Comparison of ENCODE assay signal across 8 cellular contexts in genomic region chr2:71614976-71615768, GRCh38.
DNase-seq lines count a peak whose midpoint lies in the region; ATAC-seq and TF ChIP-seq lines count a peak whose summit lies in the region.
"Had no signal": no experiment of that assay in that cellular context is flagged by ENCODE, and none has a peak within 500 bp of the region (broad histone marks: within the 10 kb centered on the region; RNA-seq: fewer than 3 reads in every experiment).

No MANE protein-coding gene starts in this region.

- CTCF ChIA-PET in activated CD4-positive, alpha-beta memory T cell treated with anti-CD3 and anti-CD28 coated beads for 36 hours (lab: Charles Lee) = no interaction called here

- no peak overlapping the region for H3K27ac Mint-ChIP-seq in activated CD4-positive, alpha-beta memory T cell treated with anti-CD3 and anti-CD28 coated beads for 36 hours

- no peaks in the 10 kb centered on the region for H3K36me3 Mint-ChIP-seq in activated CD4-positive, alpha-beta memory T cell treated with anti-CD3 and anti-CD28 coated beads for 36 hours

- no peak overlapping the region for H3K4me3 Mint-ChIP-seq in activated CD4-positive, alpha-beta memory T cell treated with anti-CD3 and anti-CD28 coated beads for 36 hours

- POLR2A ChIA-PET in activated CD4-positive, alpha-beta memory T cell treated with anti-CD3 and anti-CD28 coated beads for 36 hours (lab: Charles Lee) = no interaction called here

- no peaks in the 10 kb centered on the region for H3K9me3 ChIP-seq in esophagus muscularis mucosa
- no peaks in the 10 kb centered on the region for H3K9me3 ChIP-seq in thoracic aorta

- intact Hi-C loops in activated CD4-positive, alpha-beta memory T cell treated with anti-CD3 and anti-CD28 coated beads for 36 hours (cut with micrococcal nuclease) = no loop called here
- intact Hi-C loops in esophagus muscularis mucosa (cut with DNase I) = loop anchor here (5.0 kb wide), 1 partner anchor 537 kb away; no protein-coding TSS in a partner anchor

- DNase-seq in activated CD4-positive, alpha-beta memory T cell treated with anti-CD3 and anti-CD28 coated beads for 36 hours = peak; percentile 2
- DNase-seq in esophagus muscularis mucosa (ENCODE audit: extremely low spot score) (peak; percentile 90), lung microvascular endothelial cell (ENCODE audit: low read depth in 2 of 2) (peak; percentile 80 to 86), thoracic aorta (ENCODE audit: low spot score) (peak; percentile 49), RKO (ENCODE audit: low spot score) (no peak)
- no peak for DNase-seq in stimulated activated CD4-positive, alpha-beta T cell treated with anti-CD3 and anti-CD28 coated beads, Interleukin-4, amount 100 ng/mL, for 4 hours
- no peak for DNase-seq in stimulated activated naive CD8-positive, alpha-beta T cell treated with anti-CD3 and anti-CD28 coated beads, Interleukin-15, Interleukin-2, amounts not matched to agents 100 U/mL and 50 U/mL, for 24 hours
- DNase-seq: NCI-H1105 treated with DMSO at 0.1 percent for 48 hours had no signal

- peaks cover 3% of the 10 kb centered on the region for H3K27me3 Mint-ChIP-seq in activated CD4-positive, alpha-beta memory T cell treated with anti-CD3 and anti-CD28 coated beads for 36 hours

- H3K4me3 ChIP-seq in esophagus muscularis mucosa (no peak overlapping the region), thoracic aorta (no peak overlapping the region)

- TF ChIP-seq CTCF in esophagus muscularis mucosa (IDR thresholded peaks at IDR 0.05) (no peak), thoracic aorta (IDR thresholded peaks at IDR 0.05) (peak; percentile 35)

- no peak for TF ChIP-seq EP300 in esophagus muscularis mucosa (IDR thresholded peaks at IDR 0.05)

- no peaks in the 10 kb centered on the region for H3K4me1 Mint-ChIP-seq in activated CD4-positive, alpha-beta memory T cell treated with anti-CD3 and anti-CD28 coated beads for 36 hours (ENCODE audit: low read depth)

- H3K27me3 ChIP-seq in esophagus muscularis mucosa (no peaks in the 10 kb centered on the region), thoracic aorta (replicated peaks; ENCODE audit: insufficient read depth) (no peaks in the 10 kb centered on the region)

- TF ChIP-seq POLR2A in esophagus muscularis mucosa (IDR thresholded peaks at IDR 0.05; ENCODE audit: low read depth) = no peak

- peaks cover 0 to 28% (median 17%) of the 10 kb centered on the region in 4 donors for H3K36me3 ChIP-seq in esophagus muscularis mucosa
- H3K36me3 ChIP-seq in thoracic aorta = no peaks in the 10 kb centered on the region

- ATAC-seq in thoracic aorta (ENCODE audit: insufficient number of reproducible peaks, low FRiP score, low read depth) = peak; percentile 63
- ATAC-seq in stimulated activated naive CD8-positive, alpha-beta T cell treated with anti-CD3 and anti-CD28 coated beads, Interleukin-15, Interleukin-2, amounts not matched to agents 100 U/mL and 50 U/mL, for 24 hours = no peak

- H3K27ac ChIP-seq in esophagus muscularis mucosa (replicated peaks in 1 of 4) (peak overlapping the region; percentile 58 to 66 (median 63)), thoracic aorta (peak overlapping the region; percentile 74 to 75)

- no peaks in the 10 kb centered on the region for H3K9me3 Mint-ChIP-seq in activated CD4-positive, alpha-beta memory T cell treated with anti-CD3 and anti-CD28 coated beads for 36 hours

- peaks cover 24 to 39% (median 33%) of the 10 kb centered on the region in 4 donors for H3K4me1 ChIP-seq in esophagus muscularis mucosa
- H3K4me1 ChIP-seq in thoracic aorta (ENCODE audit: control insufficient read depth in 1 of 2, low read depth in 2 of 2) = peaks cover 15 to 44% of the 10 kb centered on the region in 2 donors

- WGBS in esophagus muscularis mucosa = 63% methylated on average over 4 of the region's 9 CpGs

Comparison
In these comparisons a context has a peak if more than half of its experiments do, and no peak if none do; other contexts are left out.
1. DNase-seq: peak in activated CD4-positive, alpha-beta memory T cell treated with anti-CD3 and anti-CD28 coated beads for 36 hours (single experiment), esophagus muscularis mucosa (single experiment), lung microvascular endothelial cell (2 of 2) and thoracic aorta (single experiment); none in RKO (single experiment), stimulated activated CD4-positive, alpha-beta T cell treated with anti-CD3 and anti-CD28 coated beads, Interleukin-4, amount 100 ng/mL, for 4 hours (0 of 2) and stimulated activated naive CD8-positive, alpha-beta T cell treated with anti-CD3 and anti-CD28 coated beads, Interleukin-15, Interleukin-2, amounts not matched to agents 100 U/mL and 50 U/mL, for 24 hours (single experiment).